Comparison of ENCODE assay signal across 14 cellular contexts in the genomic region with DNA sequence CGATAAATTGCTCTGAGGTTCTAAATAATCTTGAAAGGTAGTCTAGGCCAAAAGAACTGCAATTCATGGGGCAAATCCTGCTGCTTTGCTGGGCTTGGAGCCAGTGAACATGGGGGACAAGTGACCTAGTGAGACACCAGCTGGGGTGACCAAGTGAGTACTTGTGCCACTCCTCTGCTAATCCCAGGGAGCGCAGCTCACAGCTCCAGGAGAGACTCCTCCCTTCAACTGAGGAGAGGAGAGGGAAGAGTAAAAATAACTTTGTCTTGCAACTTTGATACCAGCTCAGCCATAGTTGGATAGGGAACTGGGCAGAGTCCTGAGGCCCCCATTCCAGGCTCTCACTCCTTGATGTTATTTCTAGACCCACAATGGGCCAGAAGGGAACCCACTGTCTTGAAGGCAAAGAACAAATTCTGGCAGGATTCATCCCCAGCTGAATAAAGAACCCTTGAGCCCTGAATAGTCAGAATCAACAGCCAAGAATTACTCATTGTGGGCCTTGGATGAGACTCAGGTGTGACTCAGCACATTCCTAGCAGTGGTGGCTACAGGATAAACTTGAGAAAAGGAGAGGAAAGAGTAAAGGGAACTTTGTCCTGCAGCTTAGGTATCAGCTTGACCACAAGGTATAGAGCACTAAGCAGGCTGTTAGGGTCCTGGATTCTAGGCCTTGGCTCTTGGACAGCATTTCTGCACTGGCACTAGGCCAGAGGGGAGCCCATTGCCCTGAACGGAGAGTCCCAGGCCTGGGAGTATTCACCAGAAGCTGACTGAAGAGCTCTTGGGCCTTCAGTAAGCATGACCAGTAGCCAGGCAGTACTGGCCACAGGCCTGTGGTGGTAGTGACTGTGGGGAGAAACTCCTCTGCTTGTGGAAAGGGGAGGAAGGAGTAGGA.
DNase-seq lines count a peak whose midpoint lies in the region; ATAC-seq and TF ChIP-seq lines count a peak whose summit lies in the region.
"Had no signal": no experiment of that assay in that cellular context is flagged by ENCODE, and none has a peak within 500 bp of the region (broad histone marks: within the 10 kb centered on the region; RNA-seq: fewer than 3 reads in every experiment).

No MANE protein-coding gene starts in this region.

- H3K9ac ChIP-seq in endodermal cell (ENCODE audit: extremely low read depth, low read length, poor library complexity, severe bottlenecking), result no peak overlapping the region

- no peak for TF ChIP-seq EP300 in gastroesophageal sphincter (IDR thresholded peaks at IDR 0.05)

- 77 to 79% methylated on average over 3 of the region's 3 CpGs for WGBS in endodermal cell (ENCODE audit: insufficient coverage in 1 of 2, insufficient read length in 1 of 2), 2 experiments
- WGBS in gastroesophageal sphincter (ENCODE audit: low coverage in 1 of 2), 2 donors, result 100% methylated on average over 1 of the region's 3 CpGs

- peaks cover 2% of the 10 kb centered on the region for H3K36me3 Mint-ChIP-seq in endodermal cell (ENCODE audit: low read depth)

- H3K36me3 ChIP-seq in endodermal cell (ENCODE audit: control insufficient read depth, insufficient read depth, low read length) (no peaks in the 10 kb centered on the region), gastroesophageal sphincter (no peaks in the 10 kb centered on the region)
- H3K36me3 ChIP-seq: lower lobe of right lung had no signal

- peaks cover 9% of the 10 kb centered on the region for H3K9me3 Mint-ChIP-seq in endodermal cell

- peak overlapping the region; percentile 19 for H3K27ac Mint-ChIP-seq in endodermal cell

- peaks cover 6% of the 10 kb centered on the region for H3K27me3 Mint-ChIP-seq in endodermal cell (ENCODE audit: insufficient read depth)

- TF ChIP-seq CTCF in endodermal cell (conservative IDR thresholded peaks at IDR 0.05) (no peak), gastroesophageal sphincter (IDR thresholded peaks at IDR 0.05) (no peak)

- no peaks in the 10 kb centered on the region for H3K4me1 ChIP-seq in endodermal cell (ENCODE audit: control insufficient read depth, insufficient read depth, low read length)
- no peaks in the 10 kb centered on the region for H3K4me1 ChIP-seq in gastroesophageal sphincter
- H3K4me1 ChIP-seq: lower lobe of right lung had no signal

- H3K9me3 ChIP-seq in endodermal cell (ENCODE audit: control insufficient read depth, low read length) (peaks cover 11% of the 10 kb centered on the region), gastroesophageal sphincter (peaks cover 0 to 19% (median 0%) of the 10 kb centered on the region in 3 donors)

- H3K4me1 Mint-ChIP-seq in endodermal cell, result peaks cover 3% of the 10 kb centered on the region

- H3K27ac ChIP-seq in endodermal cell (ENCODE audit: low read depth, low read length) (no peak overlapping the region), gastroesophageal sphincter (no peak overlapping the region)
- H3K27ac ChIP-seq: lower lobe of right lung had no signal

- H3K4me3 ChIP-seq in endodermal cell (ENCODE audit: low read length), result no peak overlapping the region
- no peak overlapping the region for H3K4me3 ChIP-seq in gastroesophageal sphincter
- H3K4me3 ChIP-seq: lower lobe of right lung had no signal

- H3K27me3 ChIP-seq in endodermal cell (ENCODE audit: control insufficient read depth, insufficient read depth, low read length, poor library complexity, severe bottlenecking) (no peaks in the 10 kb centered on the region), gastroesophageal sphincter (no peaks in the 10 kb centered on the region)

- DNase-seq in Daoy (ENCODE audit: low read depth), result peak; percentile 88
- DNase-seq in NCI-H460 (ENCODE audit: extremely low read depth, low read depth), result peak; percentile 91
- DNase-seq in endodermal cell, result peak; percentile 48
- DNase-seq in occipital lobe (lab: John Stamatoyannopoulos, UW), result peak; percentile 69
- no peak for DNase-seq in COR-L47 (lab: John Stamatoyannopoulos, UW)
- DNase-seq: activated CD4-positive, alpha-beta T cell treated with anti-CD3 and anti-CD28 coated beads, Interleukin-2, amount 50 U/mL, for 48 hours; amygdala; lower lobe of right lung; NCI-H187 treated with DMSO at 0.1 percent for 48 hours; right cardiac atrium; SIG-M5 had no signal

- no peak for TF ChIP-seq POLR2A in gastroesophageal sphincter (IDR thresholded peaks at IDR 0.05)

- H3K4me3 Mint-ChIP-seq in endodermal cell, result no peak overlapping the region

- no peak for ATAC-seq in gastroesophageal sphincter
- no peak for ATAC-seq in HG02840 (IDR thresholded peaks at IDR 0.05; ENCODE audit: low FRiP score, unreplicated experiment)
- no peak for ATAC-seq in HG03432 (IDR thresholded peaks at IDR 0.05; ENCODE audit: unreplicated experiment)
- ATAC-seq: right cardiac atrium had no signal
